17 cellular contexts compared by ENCODE assay signal in the genomic region with DNA sequence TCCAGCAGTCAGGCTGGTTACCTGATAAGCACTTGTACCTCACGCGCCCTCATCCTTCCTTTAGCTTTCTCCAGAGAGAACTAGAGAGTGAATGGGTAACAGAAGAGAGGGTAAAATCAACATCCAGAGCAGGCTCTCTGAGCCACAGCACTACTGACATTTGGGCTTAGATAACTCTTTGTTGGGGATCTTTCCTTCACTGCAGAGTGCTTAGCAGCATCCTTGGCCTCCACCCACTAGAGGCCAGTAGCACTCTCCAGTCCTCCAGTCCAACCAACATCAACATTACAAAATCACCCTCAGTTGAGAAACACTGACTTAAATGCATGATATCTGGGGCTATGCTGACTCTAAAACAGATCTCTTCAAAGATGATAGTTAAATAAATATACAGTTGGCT.
A peak's percentile ranks its signal among the peaks of the same experiment; 100 is the strongest.
DNase-seq lines count a peak whose midpoint lies in the region; ATAC-seq and TF ChIP-seq lines count a peak whose summit lies in the region.
"Had no signal": no experiment of that assay in that cellular context is flagged by ENCODE, and none has a peak within 500 bp of the region (broad histone marks: within the 10 kb centered on the region; RNA-seq: fewer than 3 reads in every experiment).

No MANE protein-coding gene starts in this region.

- ATAC-seq in HCT116, result peak; percentile 55
- ATAC-seq in T-cell (replicated peaks in 1 of 4), result no peak
- ATAC-seq in HG03520 (IDR thresholded peaks at IDR 0.05; ENCODE audit: unreplicated experiment), result no peak
- no peak for ATAC-seq in GM21390 (IDR thresholded peaks at IDR 0.05; ENCODE audit: unreplicated experiment)

- H3K36me3 ChIP-seq in HCT116 (ENCODE audit: control insufficient read depth in 1 of 2, insufficient read depth in 2 of 2, low read length in 2 of 2), result no peaks in the 10 kb centered on the region
- H3K36me3 ChIP-seq: BLaER1 treated with 17β-estradiol and CSF1 and Interleukin-3, amounts not matched to agents 10 nM and 100 nM; stomach had no signal

- intact Hi-C loops in HCT116 (cut with micrococcal nuclease), result no loop called here

- TF ChIP-seq RAD21 in HCT116 (IDR thresholded peaks at IDR 0.05; ENCODE audit: low read depth), result no peak

- no peak for TF ChIP-seq POLR2A in HCT116 (IDR thresholded peaks at IDR 0.05; ENCODE audit: borderline replicate concordance, extremely low read depth, insufficient read depth, insufficient read length)

- CTCF ChIA-PET in HCT116 (lab: Charles Lee), result no interaction called here
- CTCF ChIA-PET in T-cell (lab: Charles Lee), result no interaction called here

- H3K36me3 Mint-ChIP-seq in T-cell, result no peaks in the 10 kb centered on the region
- H3K36me3 Mint-ChIP-seq: brain had no signal

- H3K9me2 ChIP-seq in HCT116 (ENCODE audit: insufficient read depth), result no peaks in the 10 kb centered on the region

- H3K27me3 Mint-ChIP-seq in T-cell, result no peaks in the 10 kb centered on the region
- H3K27me3 Mint-ChIP-seq: brain had no signal

- BruUV-seq in HCT116 (replicated peaks; lab: Mats Ljungman, UMichigan), result no TSS peak

- H3K9ac ChIP-seq in HCT116 (ENCODE audit: low read length), result no peak overlapping the region
- H3K9ac ChIP-seq: BLaER1 treated with 17β-estradiol and CSF1 and Interleukin-3, amounts not matched to agents 10 nM and 100 nM had no signal

- peaks cover 0 to 3% (median 0%) of the 10 kb centered on the region in 3 donors for H3K9me3 Mint-ChIP-seq in T-cell
- H3K9me3 Mint-ChIP-seq: brain had no signal

- no peak overlapping the region for H3K27ac Mint-ChIP-seq in T-cell
- H3K27ac Mint-ChIP-seq: brain had no signal

- no peaks in the 10 kb centered on the region for H3K4me1 Mint-ChIP-seq in T-cell
- H3K4me1 Mint-ChIP-seq: brain had no signal

- RAD21 ChIA-PET in HCT116 (lab: Charles Lee; ENCODE audit: low non-redundant PET in 1 of 2, low total read pairs in 2 of 2, uncharacterized antibody in 2 of 2, unreplicated experiment in 2 of 2), result no interaction called here

- peaks cover 10 to 35% of the 10 kb centered on the region in 2 experiments for H3K4me1 ChIP-seq in HCT116 (ENCODE audit: control insufficient read depth in 1 of 2, insufficient read depth in 2 of 2, low read length in 2 of 2)
- H3K4me1 ChIP-seq: BLaER1 treated with 17β-estradiol and CSF1 and Interleukin-3, amounts not matched to agents 10 nM and 100 nM; stomach had no signal

- POLR2A ChIA-PET in HCT116 (lab: Charles Lee) (no interaction called here), T-cell (lab: Charles Lee) (no interaction called here)

- no peaks in the 10 kb centered on the region for H3K9me3 ChIP-seq in HCT116 (ENCODE audit: control insufficient read depth in 1 of 2, insufficient read depth in 1 of 2, low read depth in 1 of 2, low read length in 2 of 2)

- H4K20me1 ChIP-seq in HCT116 (ENCODE audit: insufficient read depth), result no peaks in the 10 kb centered on the region
- H4K20me1 ChIP-seq: BLaER1 treated with 17β-estradiol and CSF1 and Interleukin-3, amounts not matched to agents 10 nM and 100 nM had no signal

- no peak overlapping the region for H3K27ac ChIP-seq in HCT116 (ENCODE audit: low read depth, low read length)
- H3K27ac ChIP-seq: BLaER1 treated with 17β-estradiol and CSF1 and Interleukin-3, amounts not matched to agents 10 nM and 100 nM; stomach had no signal

- H3K4me3 Mint-ChIP-seq in T-cell, result no peak overlapping the region
- H3K4me3 Mint-ChIP-seq: brain had no signal

- in situ Hi-C loops in SK-MEL-5 (cut with HindIII; ENCODE audit: low pct_unique_long_range_greater_than_20kb, low sequenced_read_pairs), result no loop called here

- no peaks in the 10 kb centered on the region for H3K79me2 ChIP-seq in HCT116 (ENCODE audit: insufficient read depth, low read length)

- peak overlapping the region; percentile 68; the same call in 1 of the 2 replicates for H3K4me2 ChIP-seq in HCT116 (ENCODE audit: low read length)
- H3K4me2 ChIP-seq: BLaER1 treated with 17β-estradiol and CSF1 and Interleukin-3, amounts not matched to agents 10 nM and 100 nM had no signal

- H3K4me3 ChIP-seq in HCT116 (replicated peaks in 1 of 2; ENCODE audit: low read depth in 1 of 2, low read length in 2 of 2), result no peak overlapping the region
- no peak overlapping the region for H3K4me3 ChIP-seq in foreskin fibroblast (ENCODE audit: low read depth in 1 of 2, low read length in 2 of 2)
- H3K4me3 ChIP-seq: BLaER1 treated with 17β-estradiol and CSF1 and Interleukin-3, amounts not matched to agents 10 nM and 100 nM; stomach had no signal

- H2AFZ ChIP-seq in HCT116 (ENCODE audit: low read depth, low read length, poor library complexity, severe bottlenecking), result peak overlapping the region; percentile 71

- TF ChIP-seq CTCF in HCT116 (IDR thresholded peaks at IDR 0.05 in 2 of 3, conservative IDR thresholded peaks at IDR 0.05 in 1 of 3; ENCODE audit: borderline replicate concordance in 1 of 3, insufficient read depth in 1 of 3, low read depth in 2 of 3, low read length in 2 of 3) (peak in 2 of 3 experiments; percentile 33 to 50; a peak in 2 of 6 replicates), foreskin fibroblast (IDR thresholded peaks at IDR 0.05; ENCODE audit: low read depth, low read length) (peak; percentile 37)

- H3K27me3 ChIP-seq in HCT116 (ENCODE audit: insufficient read depth, low read length), result no peaks in the 10 kb centered on the region
- H3K27me3 ChIP-seq: BLaER1 treated with 17β-estradiol and CSF1 and Interleukin-3, amounts not matched to agents 10 nM and 100 nM; stomach had no signal

- peak; percentile 7 for DNase-seq in ELR (ENCODE audit: low read depth)
- DNase-seq in HCT116 (ENCODE audit: low read depth, low spot score), result no peak
- peak; percentile 3 for DNase-seq in SK-MEL-5 (ENCODE audit: low read depth, low spot score)
- peak; percentile 14 to 60 for DNase-seq in foreskin fibroblast
- DNase-seq in T-cell, result no peak
- DNase-seq in NCI-H1694 (lab: John Stamatoyannopoulos, UW), result no peak
- DNase-seq: activated CD8-positive, alpha-beta memory T cell treated with anti-CD3 and anti-CD28 coated beads for 24 hours; activated gamma-delta T cell; KG1; NCI-H1694 treated with DMSO at 0.1 percent for 48 hours; NCI-H524 treated with DMSO at 0.1 percent for 48 hours; SIG-M5; stomach had no signal

TF ChIP-seq in HCT116, 20 proteins besides CTCF, POLR2A, EP300 and RAD21:
- no peak for TF ChIP-seq ELF1 (IDR thresholded peaks at IDR 0.05; ENCODE audit: borderline replicate concordance, low read depth)
TF ChIP-seq in HCT116: peak in this region for 0.

Comparison
In these comparisons a context has a peak if more than half of its experiments do, and no peak if none do; other contexts are left out.
1. DNase-seq: peak in ELR (single experiment), SK-MEL-5 (single experiment) and foreskin fibroblast (2 of 2); none in HCT116 (single experiment), T-cell (0 of 34) and NCI-H1694 (single experiment).